8 cellular contexts compared by ENCODE assay signal in the genomic region with DNA sequence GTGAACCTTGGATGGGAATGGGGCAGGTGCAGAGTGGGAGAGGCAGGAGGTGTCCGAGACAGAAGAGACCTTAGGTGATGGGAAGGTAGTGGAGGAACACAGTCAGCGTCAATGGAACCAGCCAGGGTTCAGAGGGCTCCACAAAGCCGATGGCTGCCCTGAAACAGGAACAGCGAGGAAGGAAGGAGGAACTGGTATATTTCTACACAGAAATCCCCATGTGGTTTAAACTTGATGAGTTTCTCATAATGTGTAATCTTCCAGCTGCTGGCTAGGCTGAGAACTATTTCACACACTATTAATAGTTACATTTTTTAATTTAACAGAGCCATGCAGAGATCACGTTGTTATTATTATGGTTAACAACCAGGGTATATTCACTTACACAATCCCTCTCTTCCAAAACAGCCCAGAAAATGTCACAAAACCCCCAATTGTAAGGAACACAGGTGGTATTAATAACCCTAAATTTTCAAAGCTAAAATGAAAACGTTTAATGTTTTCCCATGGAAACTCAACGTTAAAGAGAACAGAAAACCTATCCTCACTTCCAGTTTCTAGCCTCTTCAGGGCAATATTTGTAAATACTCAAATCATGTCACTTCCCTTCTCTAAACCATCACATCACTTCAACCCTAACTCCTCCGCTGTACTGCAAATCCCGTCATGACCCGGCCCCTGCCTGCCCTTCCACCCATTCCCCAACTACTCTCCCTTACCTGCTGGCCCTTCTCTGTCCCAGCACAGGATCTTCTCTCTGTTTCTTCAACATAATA.
DNase-seq lines count a peak whose midpoint lies in the region; ATAC-seq and TF ChIP-seq lines count a peak whose summit lies in the region.

No MANE protein-coding gene starts in this region.

- DNase-seq in GM10266 (ENCODE audit: extremely low spot score) (peak; percentile 77), mesenteric fat pad (ENCODE audit: low spot score) (peak; percentile 80), LoVo (ENCODE audit: low spot score) (no peak), kidney tubule cell (ENCODE audit: low spot score) (no peak)
- DNase-seq in activated naive CD8-positive, alpha-beta T cell treated with anti-CD3 and anti-CD28 coated beads, Interleukin-2, amount 50 U/mL, for 24 hours: no peak
- no peak for DNase-seq in activated CD4-positive, alpha-beta memory T cell treated with anti-CD3 and anti-CD28 coated beads for 36 hours
- DNase-seq in stimulated activated CD4-positive, alpha-beta T cell treated with anti-CD3 and anti-CD28 coated beads, Interleukin-15, amount 100 ng/mL, for 24 hours: no peak

- peak overlapping the region; percentile 35 for H3K4me3 Mint-ChIP-seq in activated naive CD8-positive, alpha-beta T cell treated with anti-CD3 and anti-CD28 coated beads, Interleukin-2, amount 50 U/mL, for 24 hours
- H3K4me3 Mint-ChIP-seq in activated CD4-positive, alpha-beta memory T cell treated with anti-CD3 and anti-CD28 coated beads for 36 hours: no peak overlapping the region

- TF ChIP-seq CTCF in GM10266 (IDR thresholded peaks at IDR 0.05; ENCODE audit: control insufficient read depth, insufficient read depth, low read depth, missing control alignments): no peak

- H3K4me1 Mint-ChIP-seq in activated naive CD8-positive, alpha-beta T cell treated with anti-CD3 and anti-CD28 coated beads, Interleukin-2, amount 50 U/mL, for 24 hours: peaks cover 72% of the 10 kb centered on the region
- peaks cover 59% of the 10 kb centered on the region for H3K4me1 Mint-ChIP-seq in activated CD4-positive, alpha-beta memory T cell treated with anti-CD3 and anti-CD28 coated beads for 36 hours (ENCODE audit: low read depth)

- H3K27ac Mint-ChIP-seq in activated naive CD8-positive, alpha-beta T cell treated with anti-CD3 and anti-CD28 coated beads, Interleukin-2, amount 50 U/mL, for 24 hours: peak overlapping the region; percentile 90
- no peak overlapping the region for H3K27ac Mint-ChIP-seq in activated CD4-positive, alpha-beta memory T cell treated with anti-CD3 and anti-CD28 coated beads for 36 hours

- H3K27me3 Mint-ChIP-seq in activated naive CD8-positive, alpha-beta T cell treated with anti-CD3 and anti-CD28 coated beads, Interleukin-2, amount 50 U/mL, for 24 hours: no peaks in the 10 kb centered on the region
- H3K27me3 Mint-ChIP-seq in activated CD4-positive, alpha-beta memory T cell treated with anti-CD3 and anti-CD28 coated beads for 36 hours: no peaks in the 10 kb centered on the region

- ATAC-seq in HG02678 (IDR thresholded peaks at IDR 0.05; ENCODE audit: unreplicated experiment): peak; percentile 51
- ATAC-seq in activated naive CD8-positive, alpha-beta T cell treated with anti-CD3 and anti-CD28 coated beads, Interleukin-2, amount 50 U/mL, for 24 hours: no peak

- peaks cover 4% of the 10 kb centered on the region for H3K36me3 Mint-ChIP-seq in activated naive CD8-positive, alpha-beta T cell treated with anti-CD3 and anti-CD28 coated beads, Interleukin-2, amount 50 U/mL, for 24 hours (ENCODE audit: low read depth)
- H3K36me3 Mint-ChIP-seq in activated CD4-positive, alpha-beta memory T cell treated with anti-CD3 and anti-CD28 coated beads for 36 hours: no peaks in the 10 kb centered on the region

- intact Hi-C loops in activated CD4-positive, alpha-beta memory T cell treated with anti-CD3 and anti-CD28 coated beads for 36 hours (cut with micrococcal nuclease): loop anchor here (2.0 to 5.0 kb wide), 3 partner anchors 33 to 71 kb away; no protein-coding TSS in a partner anchor

- no peaks in the 10 kb centered on the region for H3K9me3 Mint-ChIP-seq in activated naive CD8-positive, alpha-beta T cell treated with anti-CD3 and anti-CD28 coated beads, Interleukin-2, amount 50 U/mL, for 24 hours
- no peaks in the 10 kb centered on the region for H3K9me3 Mint-ChIP-seq in activated CD4-positive, alpha-beta memory T cell treated with anti-CD3 and anti-CD28 coated beads for 36 hours

- POLR2A ChIA-PET in activated CD4-positive, alpha-beta memory T cell treated with anti-CD3 and anti-CD28 coated beads for 36 hours (lab: Charles Lee): no interaction called here

- CTCF ChIA-PET in activated CD4-positive, alpha-beta memory T cell treated with anti-CD3 and anti-CD28 coated beads for 36 hours (lab: Charles Lee): interaction anchor here (1.5 kb wide), 1 partner anchor 102 kb away, joined by 5 read pairs; no protein-coding TSS in a partner anchor

Comparison
In these comparisons a context has a peak if more than half of its experiments do, and no peak if none do; other contexts are left out.
1. DNase-seq: peak in GM10266 (single experiment) and mesenteric fat pad (single experiment); none in activated naive CD8-positive, alpha-beta T cell treated with anti-CD3 and anti-CD28 coated beads, Interleukin-2, amount 50 U/mL, for 24 hours (single experiment), activated CD4-positive, alpha-beta memory T cell treated with anti-CD3 and anti-CD28 coated beads for 36 hours (single experiment), stimulated activated CD4-positive, alpha-beta T cell treated with anti-CD3 and anti-CD28 coated beads, Interleukin-15, amount 100 ng/mL, for 24 hours (single experiment), LoVo (single experiment) and kidney tubule cell (single experiment).